In the genomic region with DNA sequence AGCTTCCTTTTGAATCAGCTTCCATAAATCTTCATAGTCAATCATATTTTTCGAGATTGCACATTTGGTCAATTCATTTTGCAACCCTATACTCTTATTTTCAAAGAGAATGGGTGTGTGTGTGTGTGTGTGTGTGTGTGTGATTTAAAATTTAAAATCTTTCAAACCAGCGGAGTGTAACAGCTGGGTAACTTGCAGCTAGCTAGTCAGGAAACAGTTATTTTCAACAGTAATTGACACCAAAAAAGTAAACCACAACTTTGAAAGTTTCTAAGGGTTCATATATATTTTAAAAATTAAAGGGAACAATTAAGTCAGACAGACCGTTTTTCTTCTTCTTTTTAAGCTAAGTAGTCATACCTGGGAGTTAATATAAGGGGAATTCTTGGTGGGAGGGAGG, we compare ENCODE assay signal across 17 cellular contexts. TPM values are rescaled to one million over a fixed set of nuclear protein-coding genes. Genes with fewer than 3 reads are reported as not detected.
"Had no signal": no experiment of that assay in that cellular context is flagged by ENCODE, and none has a peak within 500 bp of the region (broad histone marks: within the 10 kb centered on the region; RNA-seq: fewer than 3 reads in every experiment).

No MANE protein-coding gene starts in this region.

- H3K36me3 ChIP-seq: cardiac muscle cell, colonic mucosa, heart right ventricle, left lung had no signal

- DNase-seq: activated CD4-positive, alpha-beta T cell treated with anti-CD3 and anti-CD28 coated beads for 1 hour; activated CD4-positive, alpha-beta T cell treated with anti-CD3 and anti-CD28 coated beads, Interleukin-2, amount 50 U/mL, for 48 hours; activated naive CD4-positive, alpha-beta T cell; activated T-cell treated with anti-CD3 and anti-CD28 coated beads, Interleukin-2, amount 50 U/mL, for 72 hours; colonic mucosa; effector CD4-positive, alpha-beta T cell; foreskin melanocyte; heart right ventricle; islet precursor cell; left lung; mucosa of descending colon; stimulated activated CD4-positive, alpha-beta T cell treated with anti-CD3 and anti-CD28 coated beads, Interleukin-4, amount 100 ng/mL, for 4 hours; stimulated activated naive CD8-positive, alpha-beta T cell treated with anti-CD3 and anti-CD28 coated beads, Interleukin-15, amount 100 ng/mL, for 72 hours; T-helper 9 cell; testis had no signal

- H3K27ac Mint-ChIP-seq: activated T-cell treated with anti-CD3 and anti-CD28 coated beads, Interleukin-2, amount 50 U/mL, for 72 hours; stimulated activated naive CD8-positive, alpha-beta T cell treated with anti-CD3 and anti-CD28 coated beads, Interleukin-15, amount 100 ng/mL, for 72 hours had no signal

- H3K27me3 ChIP-seq: testis had no signal

- H3K4me3 ChIP-seq: cardiac muscle cell, colonic mucosa, heart right ventricle, left lung, mucosa of descending colon, skin epidermis, testis had no signal

- H3K9me3 Mint-ChIP-seq: activated T-cell treated with anti-CD3 and anti-CD28 coated beads, Interleukin-2, amount 50 U/mL, for 72 hours; stimulated activated naive CD8-positive, alpha-beta T cell treated with anti-CD3 and anti-CD28 coated beads, Interleukin-15, amount 100 ng/mL, for 72 hours had no signal

- H3K27ac ChIP-seq: cardiac muscle cell, colonic mucosa, heart right ventricle, left lung, skin epidermis, testis had no signal

- H3K4me1 ChIP-seq: colonic mucosa, testis had no signal

- H3K9me3 ChIP-seq: colonic mucosa, heart right ventricle, left lung, mucosa of descending colon, testis had no signal

- ATAC-seq: activated T-cell treated with anti-CD3 and anti-CD28 coated beads, Interleukin-2, amount 50 U/mL, for 72 hours; heart right ventricle; left lung; mucosa of descending colon; stimulated activated naive CD8-positive, alpha-beta T cell treated with anti-CD3 and anti-CD28 coated beads, Interleukin-15, amount 100 ng/mL, for 72 hours had no signal

- H3K4me3 Mint-ChIP-seq: stimulated activated naive CD8-positive, alpha-beta T cell treated with anti-CD3 and anti-CD28 coated beads, Interleukin-15, amount 100 ng/mL, for 72 hours had no signal

RNA-seq across cellular contexts. Expression of gene PRR18, which starts 57.0 kb away (rescaled TPM):
- total RNA-seq: colonic mucosa had no signal
